Comparison of ENCODE assay signal across 27 cellular contexts in genomic region chrX:4175221-4175620, GRCh38.
"Had no signal": no experiment of that assay in that cellular context is flagged by ENCODE, and none has a peak within 500 bp of the region (broad histone marks: within the 10 kb centered on the region; RNA-seq: fewer than 3 reads in every experiment).

No MANE protein-coding gene starts in this region.

- DNase-seq: colonic mucosa; cortex of kidney; dermis blood vessel endothelial cell; dorsolateral prefrontal cortex; effector CD4-positive, alpha-beta T cell; effector CD8-positive, alpha-beta T cell; effector memory CD4-positive, alpha-beta T cell; effector memory CD8-positive, alpha-beta T cell; endodermal cell; erythroblast; esophagus squamous epithelium; foreskin fibroblast; foreskin keratinocyte; foreskin melanocyte; gastrocnemius medialis; glutamatergic neuron; head of caudate nucleus; heart left ventricle; heart right ventricle had no signal

- H3K4me3 Mint-ChIP-seq: dendritic cell treated with granulocyte-macrophage colony-stimulating factor and Interleukin-4, amounts not matched to agents 40 ng/mL and 50 ng/mL, for 4 days; effector memory CD8-positive, alpha-beta T cell; endodermal cell had no signal

- H3K36me3 ChIP-seq: colonic mucosa, esophagus muscularis mucosa, esophagus squamous epithelium, gastrocnemius medialis, gastroesophageal sphincter, heart left ventricle, heart right ventricle had no signal

- H3K4me3 ChIP-seq: colonic mucosa, coronary artery, dorsolateral prefrontal cortex, esophagus muscularis mucosa, esophagus squamous epithelium, gastrocnemius medialis, gastroesophageal sphincter, heart left ventricle, heart right ventricle had no signal

- H3K27ac Mint-ChIP-seq: dendritic cell treated with granulocyte-macrophage colony-stimulating factor and Interleukin-4, amounts not matched to agents 40 ng/mL and 50 ng/mL, for 4 days; effector memory CD8-positive, alpha-beta T cell; endodermal cell had no signal

- H3K9me3 ChIP-seq: colonic mucosa, esophagus muscularis mucosa, esophagus squamous epithelium, gastrocnemius medialis, gastroesophageal sphincter, heart left ventricle had no signal

- H3K27ac ChIP-seq: colonic mucosa, coronary artery, dorsolateral prefrontal cortex, epithelial cell of prostate, esophagus muscularis mucosa, esophagus squamous epithelium, foreskin keratinocyte, gastrocnemius medialis, gastroesophageal sphincter, heart left ventricle, heart right ventricle had no signal

- H3K4me1 ChIP-seq: colonic mucosa, esophagus muscularis mucosa, esophagus squamous epithelium, foreskin keratinocyte, gastrocnemius medialis, gastroesophageal sphincter, heart left ventricle, heart right ventricle had no signal

- FAIRE-seq: endometrium, endothelial cell of umbilical vein, frontal cortex had no signal

- H3K27me3 Mint-ChIP-seq: dendritic cell treated with granulocyte-macrophage colony-stimulating factor and Interleukin-4, amounts not matched to agents 40 ng/mL and 50 ng/mL, for 4 days; effector memory CD8-positive, alpha-beta T cell had no signal

- H3K27me3 ChIP-seq: colonic mucosa, esophagus muscularis mucosa, esophagus squamous epithelium, foreskin keratinocyte, gastrocnemius medialis, gastroesophageal sphincter, heart left ventricle, heart right ventricle had no signal

- H3K9me3 Mint-ChIP-seq: effector memory CD8-positive, alpha-beta T cell had no signal
